8 cellular contexts compared by ENCODE assay signal in the genomic region with DNA sequence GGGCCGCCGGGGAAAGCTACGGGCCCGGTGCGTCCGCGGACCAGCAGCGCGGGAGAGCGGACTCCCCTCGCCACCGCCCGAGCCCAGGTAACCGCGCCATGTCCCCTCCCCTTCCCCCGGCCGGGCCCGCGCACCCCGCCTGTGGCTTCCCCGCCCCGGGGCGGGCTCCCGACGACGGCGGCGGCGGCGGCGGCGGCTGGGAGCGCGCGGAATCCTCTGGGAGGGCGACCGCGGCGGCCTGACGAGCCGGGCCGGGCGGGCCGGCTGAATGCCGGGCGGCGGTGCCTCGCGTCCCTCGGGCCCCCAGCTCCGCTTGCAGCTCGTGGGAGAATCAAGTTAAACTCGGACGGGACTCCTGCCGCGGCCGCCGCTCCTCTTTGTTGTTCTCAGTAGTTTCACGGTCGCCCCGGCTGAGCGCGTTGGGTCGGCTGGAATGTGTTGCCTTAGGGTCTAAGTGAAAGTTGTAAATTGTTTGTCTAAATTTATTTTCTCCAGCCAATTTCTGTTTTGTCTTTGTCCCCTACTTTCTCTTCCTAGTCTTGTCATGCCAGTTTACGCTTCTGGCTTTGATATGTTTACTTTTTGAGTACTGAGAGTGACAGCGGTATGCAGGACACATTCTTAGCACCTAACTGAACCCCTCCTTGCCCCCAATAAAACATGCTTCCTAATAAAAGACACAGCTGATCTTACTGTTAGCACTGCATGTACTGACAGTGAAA. TPM values are rescaled to one million over a fixed set of nuclear protein-coding genes. Genes with fewer than 3 reads are reported as not detected.
DNase-seq lines count a peak whose midpoint lies in the region; ATAC-seq and TF ChIP-seq lines count a peak whose summit lies in the region.

No MANE protein-coding gene starts in this region.

- peaks cover 3% of the 10 kb centered on the region for H3K4me1 ChIP-seq in NT2/D1 (ENCODE audit: insufficient read depth, insufficient read length)

- H3K9me3 Mint-ChIP-seq in activated T-helper 2 cell treated with anti-CD3 and anti-CD28 coated beads, Interferon-gamma antibody, Interleukin-2, Interleukin-4, amounts not matched to agents 10 μg/mL and 5 μg/mL and 100 μg/mL, durations not matched to agents 14 hours and 24 hours and 36 hours = no peaks in the 10 kb centered on the region
- no peaks in the 10 kb centered on the region for H3K9me3 Mint-ChIP-seq in nephron progenitor cell
- H3K9me3 Mint-ChIP-seq in stimulated activated naive CD8-positive, alpha-beta T cell treated with anti-CD3 and anti-CD28 coated beads, Interleukin-15, Interleukin-2, amounts not matched to agents 100 ng/mL and 50 ng/mL, for 24 hours = no peaks in the 10 kb centered on the region

- CTCF ChIA-PET in BJ (lab: Yijun Ruan, JAX) = interaction anchor here (0.6 to 4.5 kb wide), 6 partner anchors 20 to 210 kb away, joined by 3 to 21 read pairs (median 3); no protein-coding TSS in a partner anchor

- H3K27me3 ChIP-seq in BJ (ENCODE audit: control insufficient read depth, insufficient read depth, low read length) = no peaks in the 10 kb centered on the region
- H3K27me3 ChIP-seq in NT2/D1 (ENCODE audit: insufficient read depth, insufficient read length) = no peaks in the 10 kb centered on the region

- intact Hi-C loops in activated T-helper 2 cell treated with anti-CD3 and anti-CD28 coated beads, Interferon-gamma antibody, Interleukin-2, Interleukin-4, amounts not matched to agents 10 μg/mL and 5 μg/mL and 100 μg/mL, durations not matched to agents 14 hours and 24 hours and 36 hours (cut with micrococcal nuclease) = loop anchor here (1.0 to 5.0 kb wide), 4 partner anchors 21 to 750 kb away; a partner anchor contains a TSS

- TF ChIP-seq CTCF in BJ (IDR thresholded peaks at IDR 0.05; ENCODE audit: insufficient read depth, low read depth, low read length) = no peak
- TF ChIP-seq CTCF in fibroblast of the aortic adventitia (IDR thresholded peaks at IDR 0.05; ENCODE audit: insufficient read depth, low read length) = no peak
- TF ChIP-seq CTCF in nephron progenitor cell (IDR thresholded peaks at IDR 0.05) = no peak

- H3K27ac Mint-ChIP-seq in activated T-helper 2 cell treated with anti-CD3 and anti-CD28 coated beads, Interferon-gamma antibody, Interleukin-2, Interleukin-4, amounts not matched to agents 10 μg/mL and 5 μg/mL and 100 μg/mL, durations not matched to agents 14 hours and 24 hours and 36 hours = peak overlapping the region; percentile 77
- H3K27ac Mint-ChIP-seq in nephron progenitor cell = peak overlapping the region; percentile 99
- H3K27ac Mint-ChIP-seq in stimulated activated naive CD8-positive, alpha-beta T cell treated with anti-CD3 and anti-CD28 coated beads, Interleukin-15, Interleukin-2, amounts not matched to agents 100 ng/mL and 50 ng/mL, for 24 hours = peak overlapping the region; percentile 89

- H3K36me3 Mint-ChIP-seq in activated T-helper 2 cell treated with anti-CD3 and anti-CD28 coated beads, Interferon-gamma antibody, Interleukin-2, Interleukin-4, amounts not matched to agents 10 μg/mL and 5 μg/mL and 100 μg/mL, durations not matched to agents 14 hours and 24 hours and 36 hours (ENCODE audit: low read depth) = peaks cover 41% of the 10 kb centered on the region
- peaks cover 31% of the 10 kb centered on the region for H3K36me3 Mint-ChIP-seq in nephron progenitor cell (ENCODE audit: low read depth)
- H3K36me3 Mint-ChIP-seq in stimulated activated naive CD8-positive, alpha-beta T cell treated with anti-CD3 and anti-CD28 coated beads, Interleukin-15, Interleukin-2, amounts not matched to agents 100 ng/mL and 50 ng/mL, for 24 hours (ENCODE audit: low read depth) = peaks cover 21% of the 10 kb centered on the region

- H3K4me3 ChIP-seq in BJ (ENCODE audit: low read depth, low read length) (peak overlapping the region; percentile 51), NT2/D1 (ENCODE audit: insufficient read length, low read depth) (peak overlapping the region; percentile 84), fibroblast of the aortic adventitia (ENCODE audit: low read depth, low read length) (peak overlapping the region; percentile 86)

- peak overlapping the region; percentile 89 for H3K9ac ChIP-seq in NT2/D1 (ENCODE audit: insufficient read length, low read depth)

- peak overlapping the region; percentile 97 for H3K4me3 Mint-ChIP-seq in activated T-helper 2 cell treated with anti-CD3 and anti-CD28 coated beads, Interferon-gamma antibody, Interleukin-2, Interleukin-4, amounts not matched to agents 10 μg/mL and 5 μg/mL and 100 μg/mL, durations not matched to agents 14 hours and 24 hours and 36 hours (ENCODE audit: low read depth)
- peak overlapping the region; percentile 96 for H3K4me3 Mint-ChIP-seq in nephron progenitor cell
- H3K4me3 Mint-ChIP-seq in stimulated activated naive CD8-positive, alpha-beta T cell treated with anti-CD3 and anti-CD28 coated beads, Interleukin-15, Interleukin-2, amounts not matched to agents 100 ng/mL and 50 ng/mL, for 24 hours = peak overlapping the region; percentile 97

- peaks cover 1% of the 10 kb centered on the region; the same call in 1 of the 2 replicates for H3K36me3 ChIP-seq in BJ (ENCODE audit: control insufficient read depth, insufficient read depth, low read length)
- H3K36me3 ChIP-seq in NT2/D1 (ENCODE audit: insufficient read depth, insufficient read length, low read length) = peaks cover 27% of the 10 kb centered on the region

- ATAC-seq in GM19035 (IDR thresholded peaks at IDR 0.05; ENCODE audit: unreplicated experiment) = peak; percentile 61
- peak; percentile 26 for ATAC-seq in HG03378 (IDR thresholded peaks at IDR 0.05; ENCODE audit: unreplicated experiment)

- no peaks in the 10 kb centered on the region for H3K9me3 ChIP-seq in NT2/D1 (ENCODE audit: insufficient read depth, low read length)

- H3K4me1 Mint-ChIP-seq in activated T-helper 2 cell treated with anti-CD3 and anti-CD28 coated beads, Interferon-gamma antibody, Interleukin-2, Interleukin-4, amounts not matched to agents 10 μg/mL and 5 μg/mL and 100 μg/mL, durations not matched to agents 14 hours and 24 hours and 36 hours (ENCODE audit: low read depth) = peaks cover 48% of the 10 kb centered on the region
- H3K4me1 Mint-ChIP-seq in nephron progenitor cell = peaks cover 57% of the 10 kb centered on the region
- H3K4me1 Mint-ChIP-seq in stimulated activated naive CD8-positive, alpha-beta T cell treated with anti-CD3 and anti-CD28 coated beads, Interleukin-15, Interleukin-2, amounts not matched to agents 100 ng/mL and 50 ng/mL, for 24 hours (ENCODE audit: low read depth) = peaks cover 72% of the 10 kb centered on the region

- no peaks in the 10 kb centered on the region for H3K27me3 Mint-ChIP-seq in activated T-helper 2 cell treated with anti-CD3 and anti-CD28 coated beads, Interferon-gamma antibody, Interleukin-2, Interleukin-4, amounts not matched to agents 10 μg/mL and 5 μg/mL and 100 μg/mL, durations not matched to agents 14 hours and 24 hours and 36 hours (ENCODE audit: low read depth)
- peaks cover 7% of the 10 kb centered on the region for H3K27me3 Mint-ChIP-seq in nephron progenitor cell (ENCODE audit: low read depth, poor library complexity)
- no peaks in the 10 kb centered on the region for H3K27me3 Mint-ChIP-seq in stimulated activated naive CD8-positive, alpha-beta T cell treated with anti-CD3 and anti-CD28 coated beads, Interleukin-15, Interleukin-2, amounts not matched to agents 100 ng/mL and 50 ng/mL, for 24 hours

- POLR2A ChIA-PET in BJ (lab: Charles Lee) = interaction anchor here (0.6 kb wide), 1 partner anchor 62 kb away, joined by 3 read pairs; no protein-coding TSS in a partner anchor

- DNase-seq in BJ (ENCODE audit: low read depth) (no peak), NT2/D1 (ENCODE audit: low read depth, low spot score) (no peak), fibroblast of the aortic adventitia (ENCODE audit: low read depth) (peak; percentile 22), nephron progenitor cell (peak; percentile 77)
- peak; percentile 64 for DNase-seq in activated T-helper 2 cell treated with anti-CD3 and anti-CD28 coated beads, Interferon-gamma antibody, Interleukin-2, Interleukin-4, amounts not matched to agents 10 μg/mL and 5 μg/mL and 100 μg/mL, durations not matched to agents 14 hours and 24 hours and 36 hours (ENCODE audit: low spot score)

RNA-seq across cellular contexts. Expression of a gene that starts 0.7 kb away (rescaled TPM):
- 85.8 and 101 TPM in 2 replicates for polyA plus RNA-seq in BJ (2011; rRNA removed)
- 48.9 and 51.7 TPM in 2 replicates for polyA minus RNA-seq in BJ (2011; rRNA and poly(A)+ RNA removed)
- 73.0 and 77.1 TPM in 2 replicates for total RNA-seq in activated T-helper 2 cell treated with anti-CD3 and anti-CD28 coated beads, Interferon-gamma antibody, Interleukin-2, Interleukin-4, amounts not matched to agents 10 μg/mL and 5 μg/mL and 100 μg/mL, durations not matched to agents 14 hours and 24 hours and 36 hours
- total RNA-seq in fibroblast of the aortic adventitia (ENCODE audit: low replicate concordance) = 142 and 298 TPM in 2 replicates

Comparison
In these comparisons a context has a peak if more than half of its experiments do, and no peak if none do; other contexts are left out.
1. DNase-seq: peak in activated T-helper 2 cell treated with anti-CD3 and anti-CD28 coated beads, Interferon-gamma antibody, Interleukin-2, Interleukin-4, amounts not matched to agents 10 μg/mL and 5 μg/mL and 100 μg/mL, durations not matched to agents 14 hours and 24 hours and 36 hours (single experiment), fibroblast of the aortic adventitia (single experiment) and nephron progenitor cell (single experiment); none in BJ (single experiment) and NT2/D1 (single experiment).
2. Peak in every context shown above with its lines, with median percentiles within 50 percentile points of each other: H3K4me3 ChIP-seq, H3K27ac Mint-ChIP-seq and H3K4me3 Mint-ChIP-seq.